In genomic region chr9:131817627-131818026, GRCh38 we compare ENCODE assay signal across 19 cellular contexts.
A peak's percentile ranks its signal among the peaks of the same experiment; 100 is the strongest.
DNase-seq lines count a peak whose midpoint lies in the region; ATAC-seq and TF ChIP-seq lines count a peak whose summit lies in the region.
"Had no signal": no experiment of that assay in that cellular context is flagged by ENCODE, and none has a peak within 500 bp of the region (broad histone marks: within the 10 kb centered on the region; RNA-seq: fewer than 3 reads in every experiment).

No MANE protein-coding gene starts in this region.

- H3K4me1 ChIP-seq in HEK293 (ENCODE audit: control insufficient read depth, insufficient read depth, low read length): 0 out of 2 replicates have a peak, but pooled peaks cover 4% of the 10 kb centered on the region
- H3K4me1 ChIP-seq: esophagus muscularis mucosa, left ventricle myocardium inferior, right atrium auricular region had no signal

- CTCF ChIA-PET in HEK293 (lab: Yijun Ruan, JAX): interaction anchor here (0.6 to 1.1 kb wide), 4 partner anchors 52 to 418 kb away, joined by 3 to 4 read pairs (median 4); no protein-coding TSS in a partner anchor

- no peak overlapping the region for H3K4me3 ChIP-seq in HEK293 (ENCODE audit: low read depth, low read length)
- H3K4me3 ChIP-seq: esophagus muscularis mucosa, GM23248, left ventricle myocardium inferior, right atrium auricular region, thoracic aorta had no signal

- no peak for ATAC-seq in GM21528 (IDR thresholded peaks at IDR 0.05; ENCODE audit: low FRiP score, unreplicated experiment)
- ATAC-seq: stimulated activated effector memory CD8-positive, alpha-beta T cell treated with anti-CD3 and anti-CD28 coated beads, Interleukin-12 subunit alpha, Interleukin-12 subunit beta, amount 100 ng/mL, for 72 hours had no signal

- DNase-seq in NCI-H1694 treated with DMSO at 0.1 percent for 48 hours (lab: John Stamatoyannopoulos, UW) (peak; percentile 25), NCI-H345 (lab: John Stamatoyannopoulos, UW) (peak; percentile 97), SK-N-DZ (ENCODE audit: low spot score) (peak; percentile 52), medulla oblongata (ENCODE audit: extremely low spot score) (no peak), kidney tubule cell (ENCODE audit: low spot score) (no peak), mucosa of gallbladder (ENCODE audit: low spot score) (no peak)
- DNase-seq: activated CD4-positive, alpha-beta T cell treated with anti-CD3 and anti-CD28 coated beads, Interleukin-2, amount 50 U/mL, for 48 hours; activated naive CD4-positive, alpha-beta T cell treated with Interleukin-2 at 50 U/mL for 16 hours; activated T-cell treated with anti-CD3 and anti-CD28 coated beads for 4 hours; aorta; GM23248; left ventricle myocardium inferior; T-helper 1 cell had no signal

- no peak for TF ChIP-seq CTCF in HEK293 (tag by site-specific recombination; IDR thresholded peaks at IDR 0.05)

- no peak overlapping the region for H3K27ac ChIP-seq in HEK293 (ENCODE audit: extremely low read depth, low read depth, low read length)
- H3K27ac ChIP-seq: esophagus muscularis mucosa, GM23248, left ventricle myocardium inferior, right atrium auricular region, thoracic aorta had no signal

- no peaks in the 10 kb centered on the region for H3K36me3 ChIP-seq in HEK293 (ENCODE audit: control insufficient read depth in 2 of 2, insufficient read depth in 1 of 2, low read length in 2 of 2)
- H3K36me3 ChIP-seq: esophagus muscularis mucosa, left ventricle myocardium inferior, right atrium auricular region, thoracic aorta had no signal

- POLR2A ChIA-PET in HEK293 (lab: Yijun Ruan, JAX): no interaction called here

- H3K9me3 ChIP-seq in HEK293 (ENCODE audit: control insufficient read depth, insufficient read depth, low read depth, low read length): no peaks in the 10 kb centered on the region
- H3K9me3 ChIP-seq: esophagus muscularis mucosa, left ventricle myocardium inferior, right atrium auricular region, thoracic aorta had no signal

TF ChIP-seq in HEK293, 187 proteins besides CTCF, POLR2A, EP300 and RAD21:
- TF ChIP-seq OSR2 (tag by site-specific recombination; IDR thresholded peaks at IDR 0.05): peak; percentile 73
- 0 out of 2 replicates have a peak, but pooled peaks have one; percentile 24 for TF ChIP-seq GLIS2 (tag by site-specific recombination; IDR thresholded peaks at IDR 0.05)
- no peak for TF ChIP-seq WT1 (tag by site-specific recombination; IDR thresholded peaks at IDR 0.05)
- TF ChIP-seq SP3 (tag by site-specific recombination; IDR thresholded peaks at IDR 0.05): no peak
- peak; percentile 58 for TF ChIP-seq IKZF3 (tag by site-specific recombination; IDR thresholded peaks at IDR 0.05)
- TF ChIP-seq ZNF354C (tag by site-specific recombination; IDR thresholded peaks at IDR 0.05; ENCODE audit: borderline replicate concordance, low read depth): no peak
- no peak for TF ChIP-seq ZNF560 (tag by site-specific recombination; IDR thresholded peaks at IDR 0.05; ENCODE audit: borderline replicate concordance)
- no peak for TF ChIP-seq ZSCAN5A (tag by site-specific recombination; IDR thresholded peaks at IDR 0.05)
- no peak for TF ChIP-seq ZNF544 (tag by site-specific recombination; IDR thresholded peaks at IDR 0.05)
- TF ChIP-seq ZFP3 (tag by site-specific recombination; IDR thresholded peaks at IDR 0.05; ENCODE audit: low read depth): no peak
- TF ChIP-seq ZNF223 (tag by site-specific recombination; IDR thresholded peaks at IDR 0.05): peak; percentile 85
- TF ChIP-seq ZNF423 (tag by site-specific recombination; IDR thresholded peaks at IDR 0.05): peak; percentile 29; the same call in 1 of the 2 replicates
- TF ChIP-seq ZNF18 (tag by site-specific recombination; IDR thresholded peaks at IDR 0.05): no peak
- no peak for TF ChIP-seq ZNF626 (tag by site-specific recombination; IDR thresholded peaks at IDR 0.05)
- peak; percentile 76 for TF ChIP-seq GLIS1 (tag by site-specific recombination; IDR thresholded peaks at IDR 0.05)
- TF ChIP-seq ZIC2 (tag by site-specific recombination; IDR thresholded peaks at IDR 0.05): peak; percentile 80
- no peak for TF ChIP-seq ZNF449 (tag by site-specific recombination; IDR thresholded peaks at IDR 0.05)
- TF ChIP-seq ZBTB44 (tag by site-specific recombination; IDR thresholded peaks at IDR 0.05): peak; percentile 22; the same call in 1 of the 2 replicates
- 0 out of 2 replicates have a peak, but pooled peaks have one; percentile 57 for TF ChIP-seq ZNF660 (tag by site-specific recombination; IDR thresholded peaks at IDR 0.05)

Comparison
In these comparisons a context has a peak if more than half of its experiments do, and no peak if none do; other contexts are left out.
1. DNase-seq: peak in NCI-H1694 treated with DMSO at 0.1 percent for 48 hours (single experiment), NCI-H345 (single experiment) and SK-N-DZ (single experiment); none in medulla oblongata (single experiment), kidney tubule cell (single experiment) and mucosa of gallbladder (single experiment).